ENCODE assay signal across 15 cellular contexts in genomic region chr10:4281207-4281825, GRCh38.
DNase-seq lines count a peak whose midpoint lies in the region; ATAC-seq and TF ChIP-seq lines count a peak whose summit lies in the region.
"Had no signal": no experiment of that assay in that cellular context is flagged by ENCODE, and none has a peak within 500 bp of the region (broad histone marks: within the 10 kb centered on the region; RNA-seq: fewer than 3 reads in every experiment).

No MANE protein-coding gene starts in this region.

- no peaks in the 10 kb centered on the region for H4K20me1 ChIP-seq in hepatocyte (ENCODE audit: insufficient read depth, poor library complexity, severe bottlenecking)

- in situ Hi-C loops in astrocyte of the spinal cord (cut with HindIII; ENCODE audit: low sequenced_read_pairs): no loop called here

- no peak for TF ChIP-seq POLR2A in heart left ventricle (IDR thresholded peaks at IDR 0.05)

- no peaks in the 10 kb centered on the region for H3K9me2 ChIP-seq in hepatocyte (replicated peaks; ENCODE audit: insufficient read depth)

- no peak for TF ChIP-seq CTCF in HFFc6 (IDR thresholded peaks at IDR 0.05)
- no peak for TF ChIP-seq CTCF in astrocyte of the spinal cord (IDR thresholded peaks at IDR 0.05; ENCODE audit: low read depth, low read length)
- no peak for TF ChIP-seq CTCF in thoracic aorta (IDR thresholded peaks at IDR 0.05)
- no peak for TF ChIP-seq CTCF in heart left ventricle (IDR thresholded peaks at IDR 0.05)
- no peak for TF ChIP-seq CTCF in hepatocyte (IDR thresholded peaks at IDR 0.05; ENCODE audit: poor library complexity)

- DNase-seq in HFFc6: no peak
- peak; percentile 53 for DNase-seq in astrocyte of the spinal cord (ENCODE audit: low read depth, low spot score)
- DNase-seq in iris pigment epithelial cell (ENCODE audit: low read depth): peak; percentile 44
- DNase-seq in thoracic aorta (ENCODE audit: low spot score): no peak
- no peak for DNase-seq in heart left ventricle
- DNase-seq in cerebellum (ENCODE audit: low spot score): no peak
- DNase-seq in NOMO-1 (lab: John Stamatoyannopoulos, UW; ENCODE audit: unreplicated experiment in 2 of 2): no peak
- no peak for DNase-seq in hepatocyte (ENCODE audit: low spot score)
- DNase-seq: H7; NCI-H2171 treated with DMSO at 0.1 percent for 48 hours; retina; stimulated activated CD4-positive, alpha-beta T cell treated with anti-CD3 and anti-CD28 coated beads, Interleukin-4, amount 100 ng/mL, for 24 hours; stimulated activated naive B cell treated with anti-CD40 and anti-IgM and Interleukin-4, amounts not matched to agents 10 μg/mL and 1 μg/mL and 100 μg/mL, for 72 hours had no signal

- H3K79me2 ChIP-seq in hepatocyte: no peaks in the 10 kb centered on the region

- H3K27me3 ChIP-seq in thoracic aorta (replicated peaks; ENCODE audit: insufficient read depth): no peaks in the 10 kb centered on the region
- H3K27me3 ChIP-seq in heart left ventricle: no peaks in the 10 kb centered on the region
- no peaks in the 10 kb centered on the region for H3K27me3 ChIP-seq in hepatocyte

- H3K4me3 ChIP-seq in astrocyte of the spinal cord (ENCODE audit: low read depth, low read length): no peak overlapping the region
- no peak overlapping the region for H3K4me3 ChIP-seq in thoracic aorta
- no peak overlapping the region for H3K4me3 ChIP-seq in heart left ventricle
- H3K4me3 ChIP-seq in hepatocyte: no peak overlapping the region

- H3K9me3 Mint-ChIP-seq in HFFc6: no peaks in the 10 kb centered on the region
- H3K9me3 Mint-ChIP-seq: activated CD4-positive, alpha-beta T cell treated with anti-CD3 and anti-CD28 coated beads, Interleukin-2, amount 10 ng/mL, durations not matched to agents 24 days and 14 days; activated T-helper 1 cell treated with anti-CD3 and anti-CD28 coated beads, Interleukin-12 subunit alpha, Interleukin-12 subunit beta, Interleukin-2, Interleukin-4 antibody, amounts not matched to agents 30 ng/mL and 10 ng/mL and 1 ng/mL, durations not matched to agents 14 hours and 24 hours and 36 hours had no signal

- peak overlapping the region; percentile 85 for H3K27ac Mint-ChIP-seq in HFFc6
- H3K27ac Mint-ChIP-seq: activated CD4-positive, alpha-beta T cell treated with anti-CD3 and anti-CD28 coated beads, Interleukin-2, amount 10 ng/mL, durations not matched to agents 24 days and 14 days; activated T-helper 1 cell treated with anti-CD3 and anti-CD28 coated beads, Interleukin-12 subunit alpha, Interleukin-12 subunit beta, Interleukin-2, Interleukin-4 antibody, amounts not matched to agents 30 ng/mL and 10 ng/mL and 1 ng/mL, durations not matched to agents 14 hours and 24 hours and 36 hours; stimulated activated naive B cell treated with anti-CD40 and anti-IgM and Interleukin-4, amounts not matched to agents 10 μg/mL and 1 μg/mL and 100 μg/mL, for 72 hours had no signal

- H3K36me3 Mint-ChIP-seq in HFFc6 (ENCODE audit: low read depth): peaks cover 6% of the 10 kb centered on the region
- H3K36me3 Mint-ChIP-seq: stimulated activated naive B cell treated with anti-CD40 and anti-IgM and Interleukin-4, amounts not matched to agents 10 μg/mL and 1 μg/mL and 100 μg/mL, for 72 hours had no signal

- peaks cover 56% of the 10 kb centered on the region for H3K4me1 Mint-ChIP-seq in HFFc6 (ENCODE audit: low read depth)
- H3K4me1 Mint-ChIP-seq: stimulated activated naive B cell treated with anti-CD40 and anti-IgM and Interleukin-4, amounts not matched to agents 10 μg/mL and 1 μg/mL and 100 μg/mL, for 72 hours had no signal

- no peaks in the 10 kb centered on the region for H3K36me3 ChIP-seq in thoracic aorta
- no peaks in the 10 kb centered on the region for H3K36me3 ChIP-seq in heart left ventricle
- H3K36me3 ChIP-seq in hepatocyte (replicated peaks; ENCODE audit: insufficient read depth, low read depth): no peaks in the 10 kb centered on the region

- H3K27ac ChIP-seq in thoracic aorta (peak overlapping the region; percentile 90 to 92), heart left ventricle (peak overlapping the region in 5 of 12 donors; percentile 1 to 70 (median 14)), hepatocyte (no peak overlapping the region)

- intact Hi-C loops in heart left ventricle (cut with DNase I): loop anchor here in 2 of 10 donors (2.0 to 10.0 kb wide), 3 partner anchors 39 to 497 kb away; partner anchors contain the start of gene KLF6 (in 1 of the 2)

- peak overlapping the region; percentile 13; the same call in 1 of the 2 replicates for H3K4me3 Mint-ChIP-seq in HFFc6
- H3K4me3 Mint-ChIP-seq: activated CD4-positive, alpha-beta T cell treated with anti-CD3 and anti-CD28 coated beads, Interleukin-2, amount 10 ng/mL, durations not matched to agents 24 days and 14 days; activated T-helper 1 cell treated with anti-CD3 and anti-CD28 coated beads, Interleukin-12 subunit alpha, Interleukin-12 subunit beta, Interleukin-2, Interleukin-4 antibody, amounts not matched to agents 30 ng/mL and 10 ng/mL and 1 ng/mL, durations not matched to agents 14 hours and 24 hours and 36 hours; stimulated activated naive B cell treated with anti-CD40 and anti-IgM and Interleukin-4, amounts not matched to agents 10 μg/mL and 1 μg/mL and 100 μg/mL, for 72 hours had no signal

- H3K4me1 ChIP-seq in thoracic aorta (ENCODE audit: control insufficient read depth in 1 of 2, low read depth in 2 of 2): peaks cover 38 to 67% of the 10 kb centered on the region in 2 donors
- H3K4me1 ChIP-seq in heart left ventricle: peaks cover 0 to 49% (median 21%) of the 10 kb centered on the region in 12 donors
- H3K4me1 ChIP-seq in hepatocyte (ENCODE audit: insufficient read depth): peaks cover 23% of the 10 kb centered on the region

- no peak for ATAC-seq in thoracic aorta (ENCODE audit: insufficient number of reproducible peaks, low FRiP score, low read depth)
- ATAC-seq in heart left ventricle: no peak
- ATAC-seq: stimulated activated naive B cell treated with anti-CD40 and anti-IgM and Interleukin-4, amounts not matched to agents 10 μg/mL and 1 μg/mL and 100 μg/mL, for 72 hours had no signal

- H3K27me3 Mint-ChIP-seq in HFFc6 (ENCODE audit: insufficient read depth): peaks cover 2% of the 10 kb centered on the region

- H2AFZ ChIP-seq in hepatocyte: no peak overlapping the region

- no peaks in the 10 kb centered on the region for H3K9me3 ChIP-seq in thoracic aorta
- no peaks in the 10 kb centered on the region for H3K9me3 ChIP-seq in heart left ventricle
- no peaks in the 10 kb centered on the region for H3K9me3 ChIP-seq in hepatocyte (ENCODE audit: low read depth)

- 91 to 97% (median 94%) methylated on average over 6 of the region's 6 CpGs for WGBS in heart left ventricle, 4 donors
- WGBS in hepatocyte (ENCODE audit: low lambda C conversion rate, missing lambda C conversion rate): 69% methylated on average over 6 of the region's 6 CpGs

- H3K4me2 ChIP-seq in hepatocyte: no peak overlapping the region

Comparison
In these comparisons a context has a peak if more than half of its experiments do, and no peak if none do; other contexts are left out.
1. DNase-seq: peak in astrocyte of the spinal cord (single experiment) and iris pigment epithelial cell (single experiment); none in HFFc6 (single experiment), thoracic aorta (single experiment), heart left ventricle (0 of 5), cerebellum (single experiment), NOMO-1 (0 of 2) and hepatocyte (single experiment).